Comparison of ENCODE assay signal across 1 cellular context in genomic region chr6:130615816-130616215, GRCh38.
TF ChIP-seq lines count a peak whose summit lies in the region.

No MANE protein-coding gene starts in this region.

TF ChIP-seq in HCT116, 20 proteins besides CTCF, POLR2A, EP300 and RAD21 (continued from another document):
- TF ChIP-seq YY1 (IDR thresholded peaks at IDR 0.05; ENCODE audit: extremely low read depth, insufficient replicate concordance, low read depth, low read length), result no peak
